In genomic region chr7:74438327-74438726, GRCh38 we compare ENCODE assay signal across 7 cellular contexts. TPM values are rescaled to one million over a fixed set of nuclear protein-coding genes. Genes with fewer than 3 reads are reported as not detected.
"Had no signal": no experiment of that assay in that cellular context is flagged by ENCODE, and none has a peak within 500 bp of the region (broad histone marks: within the 10 kb centered on the region; RNA-seq: fewer than 3 reads in every experiment).

No MANE protein-coding gene starts in this region.

- H3K4me1 Mint-ChIP-seq: IgD-negative memory B cell had no signal

- FAIRE-seq: HepG2, HTR-8/SVneo had no signal

- DNase-seq: IMR-90, KBM-7, KG1 had no signal

- H3K4me3 Mint-ChIP-seq: IgD-negative memory B cell had no signal

- H3K27ac Mint-ChIP-seq: IgD-negative memory B cell had no signal

- ATAC-seq: HepG2 had no signal

- H3K27ac ChIP-seq: HL-60 had no signal

RNA-seq across cellular contexts. Expression of gene GTF2IRD1, which starts 15.4 kb away (rescaled TPM):
- polyA plus RNA-seq: IgD-negative memory B cell had no signal
